In genomic region chr6:112081569-112081968, GRCh38 we compare ENCODE assay signal across 2 cellular contexts.
TF ChIP-seq lines count a peak whose summit lies in the region.

No MANE protein-coding gene starts in this region.

TF ChIP-seq in HepG2, 621 proteins besides CTCF, POLR2A, EP300 and RAD21:
- no peak for TF ChIP-seq KMT2B (CRISPR knock-in tag; IDR thresholded peaks at IDR 0.05)
- no peak for TF ChIP-seq ATF3 (CRISPR knock-in tag; IDR thresholded peaks at IDR 0.05)
- TF ChIP-seq NAIF1 (CRISPR knock-in tag; IDR thresholded peaks at IDR 0.05; ENCODE audit: borderline replicate concordance) = no peak
- peak; percentile 80 to 90 for TF ChIP-seq MAFK (conservative IDR thresholded peaks at IDR 0.05 in 1 of 2, IDR thresholded peaks at IDR 0.05 in 1 of 2; ENCODE audit: low read length in 2 of 2)
- peak; percentile 88 for TF ChIP-seq MAFF (IDR thresholded peaks at IDR 0.05; ENCODE audit: low read depth, low read length)
- no peak for TF ChIP-seq ZSCAN20 (CRISPR knock-in tag; IDR thresholded peaks at IDR 0.05; ENCODE audit: borderline replicate concordance)
- TF ChIP-seq MYNN (CRISPR knock-in tag; IDR thresholded peaks at IDR 0.05; ENCODE audit: low read depth) = no peak
- no peak for TF ChIP-seq SP2 (CRISPR knock-in tag; IDR thresholded peaks at IDR 0.05)

TF ChIP-seq in IMR-90, 13 proteins besides CTCF, POLR2A, EP300 and RAD21:
- TF ChIP-seq USF2 (IDR thresholded peaks at IDR 0.05; ENCODE audit: low read depth, low read length) (no peak), CEBPB (IDR thresholded peaks at IDR 0.05; ENCODE audit: low read depth, low read length) (no peak), MXI1 (IDR thresholded peaks at IDR 0.05; ENCODE audit: borderline replicate concordance, low read depth, low read length) (no peak), MAFK (IDR thresholded peaks at IDR 0.05; ENCODE audit: low read depth, low read length) (peak; percentile 84), FOS (IDR thresholded peaks at IDR 0.05; ENCODE audit: low read depth, low read length) (no peak), RFX5 (IDR thresholded peaks at IDR 0.05; ENCODE audit: low read depth, low read length) (no peak), RCOR1 (IDR thresholded peaks at IDR 0.05; ENCODE audit: insufficient replicate concordance, low read length) (no peak)
